21 cellular contexts compared by ENCODE assay signal in genomic region chr2:227052879-227053278, GRCh38.
DNase-seq lines count a peak whose midpoint lies in the region; ATAC-seq and TF ChIP-seq lines count a peak whose summit lies in the region.
"Had no signal": no experiment of that assay in that cellular context is flagged by ENCODE, and none has a peak within 500 bp of the region (broad histone marks: within the 10 kb centered on the region; RNA-seq: fewer than 3 reads in every experiment).

No MANE protein-coding gene starts in this region.

- BruUV-seq in PC-3 (replicated peaks; lab: Mats Ljungman, UMichigan) (no TSS peak), Caco-2 (replicated peaks; lab: Mats Ljungman, UMichigan) (no TSS peak)

- H3K4me3 Mint-ChIP-seq in Caco-2 (ENCODE audit: unreplicated experiment) = no peak overlapping the region
- no peak overlapping the region for H3K4me3 Mint-ChIP-seq in activated naive CD4-positive, alpha-beta T cell treated with anti-CD3 and anti-CD28 coated beads, Interleukin-2, amount 10 ng/mL, durations not matched to agents 7 days and 5 days
- H3K4me3 Mint-ChIP-seq: activated CD8-positive, alpha-beta memory T cell treated with anti-CD3 and anti-CD28 coated beads, Interleukin-2, amount 10 ng/mL, durations not matched to agents 7 days and 5 days; immature natural killer cell had no signal

- H3K9me3 ChIP-seq in PC-3 (ENCODE audit: low read length) (no peaks in the 10 kb centered on the region), Caco-2 (no peaks in the 10 kb centered on the region)
- H3K9me3 ChIP-seq: neutrophil, SK-N-SH, testis had no signal

- H3K9ac ChIP-seq in PC-3 (ENCODE audit: low read length) = no peak overlapping the region
- H3K9ac ChIP-seq: SK-N-SH had no signal

- H3K36me3 ChIP-seq in PC-3 (ENCODE audit: low read depth, low read length) (no peaks in the 10 kb centered on the region), Caco-2 (ENCODE audit: control insufficient read depth, insufficient read depth, low read length) (no peaks in the 10 kb centered on the region)
- H3K36me3 ChIP-seq: neutrophil had no signal

- H3K4me1 ChIP-seq in PC-3 (ENCODE audit: insufficient read depth, low read length) = no peaks in the 10 kb centered on the region
- H3K4me1 ChIP-seq in Caco-2 = no peaks in the 10 kb centered on the region
- H3K4me1 ChIP-seq: heart left ventricle, testis had no signal

- H2AFZ ChIP-seq in PC-3 (ENCODE audit: low read length) = no peak overlapping the region

- H3K4me2 ChIP-seq in PC-3 (ENCODE audit: low read length) = no peak overlapping the region
- H3K4me2 ChIP-seq: SK-N-SH had no signal

- no peaks in the 10 kb centered on the region for H3K36me3 Mint-ChIP-seq in Caco-2 (ENCODE audit: insufficient read depth, unreplicated experiment)
- no peaks in the 10 kb centered on the region for H3K36me3 Mint-ChIP-seq in activated naive CD4-positive, alpha-beta T cell treated with anti-CD3 and anti-CD28 coated beads, Interleukin-2, amount 10 ng/mL, durations not matched to agents 7 days and 5 days
- H3K36me3 Mint-ChIP-seq: activated CD8-positive, alpha-beta memory T cell treated with anti-CD3 and anti-CD28 coated beads, Interleukin-2, amount 10 ng/mL, durations not matched to agents 7 days and 5 days; immature natural killer cell had no signal

- no peaks in the 10 kb centered on the region for H4K20me1 ChIP-seq in PC-3 (ENCODE audit: low read length)

- no peaks in the 10 kb centered on the region for H3K9me3 Mint-ChIP-seq in Caco-2 (ENCODE audit: unreplicated experiment)
- H3K9me3 Mint-ChIP-seq in activated naive CD4-positive, alpha-beta T cell treated with anti-CD3 and anti-CD28 coated beads, Interleukin-2, amount 10 ng/mL, durations not matched to agents 7 days and 5 days = no peaks in the 10 kb centered on the region
- H3K9me3 Mint-ChIP-seq: immature natural killer cell had no signal

- CTCF ChIA-PET in PC-3 (lab: Charles Lee) = interaction anchor here (0.6 kb wide), 1 partner anchor 1381 kb away, joined by 3 read pairs; no protein-coding TSS in a partner anchor
- CTCF ChIA-PET in Caco-2 (lab: Charles Lee) = no interaction called here
- CTCF ChIA-PET in activated naive CD4-positive, alpha-beta T cell treated with anti-CD3 and anti-CD28 coated beads, Interleukin-2, amount 10 ng/mL, durations not matched to agents 7 days and 5 days (lab: Charles Lee) = no interaction called here

- ATAC-seq in PC-3 (peak; percentile 96), HG02885 (IDR thresholded peaks at IDR 0.05; ENCODE audit: poor library complexity, unreplicated experiment) (no peak), HG03045 (IDR thresholded peaks at IDR 0.05; ENCODE audit: unreplicated experiment) (no peak)
- ATAC-seq: activated CD8-positive, alpha-beta memory T cell treated with anti-CD3 and anti-CD28 coated beads, Interleukin-2, amount 10 ng/mL, durations not matched to agents 7 days and 5 days; heart left ventricle; Panc1 had no signal

- H3K79me2 ChIP-seq in PC-3 (ENCODE audit: low read length) = no peaks in the 10 kb centered on the region

- no peaks in the 10 kb centered on the region for H3F3A ChIP-seq in PC-3 (ENCODE audit: low read length, unreplicated experiment)

- peak; percentile 90 for DNase-seq in DMS153 (lab: John Stamatoyannopoulos, UW)
- peak; percentile 90 for DNase-seq in NCI-H1105 (lab: John Stamatoyannopoulos, UW)
- DNase-seq in NCI-H2081 treated with DMSO at 0.1 percent for 48 hours (lab: John Stamatoyannopoulos, UW) = peak; percentile 96
- DNase-seq in PC-3 = peak; percentile 28
- no peak for DNase-seq in Caco-2
- no peak for DNase-seq in activated naive CD4-positive, alpha-beta T cell treated with anti-CD3 and anti-CD28 coated beads, Interleukin-2, amount 10 ng/mL, durations not matched to agents 7 days and 5 days
- DNase-seq: activated CD8-positive, alpha-beta memory T cell treated with anti-CD3 and anti-CD28 coated beads, Interleukin-2, amount 10 ng/mL, durations not matched to agents 7 days and 5 days; C1 segment of cervical spinal cord; cortex of kidney; HCEC 1CT; heart left ventricle; immature natural killer cell; NCI-H82; retina; SK-N-SH; stimulated activated CD4-positive, alpha-beta T cell treated with anti-CD3 and anti-CD28 coated beads, Interleukin-15, amount 100 ng/mL, for 24 hours; testis had no signal

- no peaks in the 10 kb centered on the region for H3K4me1 Mint-ChIP-seq in Caco-2 (ENCODE audit: low read depth, unreplicated experiment)
- H3K4me1 Mint-ChIP-seq in activated naive CD4-positive, alpha-beta T cell treated with anti-CD3 and anti-CD28 coated beads, Interleukin-2, amount 10 ng/mL, durations not matched to agents 7 days and 5 days = no peaks in the 10 kb centered on the region
- H3K4me1 Mint-ChIP-seq: activated CD8-positive, alpha-beta memory T cell treated with anti-CD3 and anti-CD28 coated beads, Interleukin-2, amount 10 ng/mL, durations not matched to agents 7 days and 5 days; immature natural killer cell had no signal

- H3K27me3 ChIP-seq in PC-3 (ENCODE audit: low read length) (no peaks in the 10 kb centered on the region), Caco-2 (replicated peaks; ENCODE audit: control insufficient read depth, insufficient read depth, low read length) (no peaks in the 10 kb centered on the region)
- H3K27me3 ChIP-seq: heart left ventricle, neutrophil, testis had no signal

- intact Hi-C loops in PC-3 (cut with micrococcal nuclease) = no loop called here
- intact Hi-C loops in Caco-2 (cut with micrococcal nuclease; ENCODE audit: unreplicated experiment) = no loop called here

- H3K9me2 ChIP-seq in PC-3 (replicated peaks; ENCODE audit: low read length) = no peaks in the 10 kb centered on the region
- H3K9me2 ChIP-seq: SK-N-SH had no signal

- TF ChIP-seq CTCF in PC-3 (conservative IDR thresholded peaks at IDR 0.05; ENCODE audit: low read depth, low read length) (no peak), Caco-2 (IDR thresholded peaks at IDR 0.05; ENCODE audit: insufficient read depth in 1 of 2, low read depth in 1 of 2, low read length in 1 of 2, severe bottlenecking in 1 of 2, unreplicated experiment in 1 of 2) (no peak)

- H3K27ac Mint-ChIP-seq in Caco-2 (ENCODE audit: unreplicated experiment) = no peak overlapping the region
- H3K27ac Mint-ChIP-seq in activated naive CD4-positive, alpha-beta T cell treated with anti-CD3 and anti-CD28 coated beads, Interleukin-2, amount 10 ng/mL, durations not matched to agents 7 days and 5 days = no peak overlapping the region
- H3K27ac Mint-ChIP-seq: activated CD8-positive, alpha-beta memory T cell treated with anti-CD3 and anti-CD28 coated beads, Interleukin-2, amount 10 ng/mL, durations not matched to agents 7 days and 5 days; immature natural killer cell had no signal

- H3K4me3 ChIP-seq in PC-3 (ENCODE audit: low read length) (no peak overlapping the region), Caco-2 (ENCODE audit: low read depth, low read length) (no peak overlapping the region)
- H3K4me3 ChIP-seq: heart left ventricle, testis had no signal

- H3K27ac ChIP-seq in PC-3 (ENCODE audit: low read length) = no peak overlapping the region
- H3K27ac ChIP-seq: heart left ventricle, neutrophil, testis had no signal

- H3K27me3 Mint-ChIP-seq in Caco-2 (ENCODE audit: insufficient read depth, unreplicated experiment) = no peaks in the 10 kb centered on the region
- peaks cover 7% of the 10 kb centered on the region for H3K27me3 Mint-ChIP-seq in activated naive CD4-positive, alpha-beta T cell treated with anti-CD3 and anti-CD28 coated beads, Interleukin-2, amount 10 ng/mL, durations not matched to agents 7 days and 5 days

- POLR2A ChIA-PET in PC-3 (lab: Charles Lee; ENCODE audit: unreplicated experiment) = no interaction called here
- POLR2A ChIA-PET in Caco-2 (lab: Charles Lee) = no interaction called here

Comparison
In these comparisons a context has a peak if more than half of its experiments do, and no peak if none do; other contexts are left out.
1. DNase-seq: peak in DMS153 (single experiment), NCI-H1105 (single experiment), NCI-H2081 treated with DMSO at 0.1 percent for 48 hours (single experiment) and PC-3 (single experiment); none in Caco-2 (0 of 2) and activated naive CD4-positive, alpha-beta T cell treated with anti-CD3 and anti-CD28 coated beads, Interleukin-2, amount 10 ng/mL, durations not matched to agents 7 days and 5 days (single experiment).